ENCODE assay signal across 8 cellular contexts in genomic region chr2:135913726-135914365, GRCh38. TPM values are rescaled to one million over a fixed set of nuclear protein-coding genes. Genes with fewer than 3 reads are reported as not detected.
A peak's percentile ranks its signal among the peaks of the same experiment; 100 is the strongest.
DNase-seq lines count a peak whose midpoint lies in the region; ATAC-seq, FAIRE-seq and TF ChIP-seq lines count a peak whose summit lies in the region.

No MANE protein-coding gene starts in this region.

- no peaks in the 10 kb centered on the region; the same call in none of the 2 replicates for H3K36me3 ChIP-seq in GM06990 (ENCODE audit: control insufficient read depth, insufficient read depth, low read length)
- peaks cover 2 to 5% of the 10 kb centered on the region in 2 donors for H3K36me3 ChIP-seq in small intestine (ENCODE audit: control insufficient read depth in 2 of 2, insufficient read depth in 2 of 2, low read length in 2 of 2)

- DNase-seq in AG20443 (ENCODE audit: low spot score) (peak; percentile 49), GM06990 (ENCODE audit: extremely low read depth, insufficient read length) (peak; percentile 29), NCI-H2227 (lab: John Stamatoyannopoulos, UW; ENCODE audit: unreplicated experiment) (peak; percentile 73), frontal cortex (ENCODE audit: low spot score in 2 of 2) (peak in 1 of 2 donors; percentile 5), small intestine (peak; percentile 55), right cardiac atrium (no peak)
- DNase-seq in activated CD8-positive, alpha-beta memory T cell treated with anti-CD3 and anti-CD28 coated beads, Interleukin-2, amount 50 U/mL, for 24 hours (ENCODE audit: extremely low read depth): peak; percentile 10

- H3K4me3 ChIP-seq in GM06990 (replicated peaks; ENCODE audit: low read depth, low read length): no peak overlapping the region
- H3K4me3 ChIP-seq in small intestine (ENCODE audit: low read depth in 1 of 2, low read length in 2 of 2): no peak overlapping the region
- H3K4me3 ChIP-seq in right cardiac atrium (ENCODE audit: low read length): no peak overlapping the region

- H3K27me3 ChIP-seq in GM06990 (replicated peaks; ENCODE audit: control insufficient read depth, insufficient read depth, low read length): no peaks in the 10 kb centered on the region
- no peaks in the 10 kb centered on the region for H3K27me3 ChIP-seq in small intestine (ENCODE audit: control insufficient read depth in 2 of 2, insufficient read depth in 2 of 2, low read length in 2 of 2)
- no peaks in the 10 kb centered on the region for H3K27me3 ChIP-seq in right cardiac atrium (ENCODE audit: control insufficient read depth, insufficient read depth)

- intact Hi-C loops in right cardiac atrium (cut with DNase I): loop anchor here in 2 of 4 donors (5.0 to 10.0 kb wide), 3 partner anchors 201 to 471 kb away; partner anchors contain the start of gene CXCR4 (in 1 of the 2)

- no peak for ATAC-seq in GM21360 (IDR thresholded peaks at IDR 0.05; ENCODE audit: unreplicated experiment)
- no peak for ATAC-seq in right cardiac atrium

- FAIRE-seq in frontal cortex (lab: Jason Lieb, UNC) (peak; percentile 59), small intestine (lab: Jason Lieb, UNC) (no peak)

- H3K4me1 ChIP-seq in small intestine (ENCODE audit: control insufficient read depth in 2 of 2, insufficient read depth in 1 of 2, low read depth in 1 of 2, low read length in 1 of 2) (no peaks in the 10 kb centered on the region), right cardiac atrium (ENCODE audit: control insufficient read depth, insufficient read depth, low read length) (no peaks in the 10 kb centered on the region)

- no peak overlapping the region for H3K27ac ChIP-seq in small intestine (ENCODE audit: low read depth in 1 of 2, low read length in 1 of 2)
- no peak overlapping the region for H3K27ac ChIP-seq in right cardiac atrium (ENCODE audit: low read length)

- TF ChIP-seq CTCF in GM06990 (IDR thresholded peaks at IDR 0.05; ENCODE audit: insufficient read depth, low read length, poor library complexity, severe bottlenecking): peak; percentile 57

- no peaks in the 10 kb centered on the region for H3K9me3 ChIP-seq in small intestine (ENCODE audit: control insufficient read depth, low read depth)
- H3K9me3 ChIP-seq in right cardiac atrium (ENCODE audit: control insufficient read depth, low read length): no peaks in the 10 kb centered on the region

- 82 to 86% (median 83%) methylated on average over 5 of the region's 5 CpGs for WGBS in small intestine, 3 donors
- whole genome bisulfite sequencing in right cardiac atrium: 79% methylated on average over 5 of the region's 5 CpGs

RNA-seq across cellular contexts. Expression of gene MCM6, which starts 37.6 kb away (rescaled TPM):
- total RNA-seq in frontal cortex (20.8 TPM), right cardiac atrium (1 to 10 TPM; 5.1 to 5.8 (median 5.4) TPM)
- polyA plus RNA-seq in small intestine (10 to 100 TPM in 2 of 3 donors, 1 to 10 TPM in 1; 9.5 to 25.0 (median 23.0) TPM), right cardiac atrium (2.5 TPM)

Comparison
In these comparisons a context has a peak if more than half of its experiments do, and no peak if none do; other contexts are left out.
1. DNase-seq: peak in AG20443 (single experiment), GM06990 (single experiment), NCI-H2227 (single experiment), activated CD8-positive, alpha-beta memory T cell treated with anti-CD3 and anti-CD28 coated beads, Interleukin-2, amount 50 U/mL, for 24 hours (single experiment) and small intestine (single experiment); none in right cardiac atrium (0 of 3).